ENCODE assay signal across 18 cellular contexts in genomic region chr2:40466926-40467325, GRCh38.
"Had no signal": no experiment of that assay in that cellular context is flagged by ENCODE, and none has a peak within 500 bp of the region (broad histone marks: within the 10 kb centered on the region; RNA-seq: fewer than 3 reads in every experiment).

No MANE protein-coding gene starts in this region.

- H3K27me3 ChIP-seq: ascending aorta, heart right ventricle, spleen had no signal

- H3K36me3 ChIP-seq: ascending aorta, left ventricle myocardium inferior, spleen had no signal

- H3K9me3 ChIP-seq: ascending aorta, heart right ventricle, left ventricle myocardium inferior, spleen had no signal

- H3K27me3 Mint-ChIP-seq: stimulated activated naive B cell treated with anti-CD40 and anti-IgM and Interleukin-4, amounts not matched to agents 10 μg/mL and 1 μg/mL and 100 μg/mL, for 72 hours had no signal

- H3K4me3 Mint-ChIP-seq: activated naive CD4-positive, alpha-beta T cell treated with anti-CD3 and anti-CD28 coated beads, Interleukin-2, amount 50 U/mL, for 24 hours; immature natural killer cell; nephron progenitor cell; stimulated activated naive B cell treated with anti-CD40 and anti-IgM and Interleukin-4, amounts not matched to agents 10 μg/mL and 1 μg/mL and 100 μg/mL, for 72 hours had no signal

- H3K4me1 Mint-ChIP-seq: activated naive CD4-positive, alpha-beta T cell treated with anti-CD3 and anti-CD28 coated beads, Interleukin-2, amount 50 U/mL, for 24 hours; immature natural killer cell had no signal

- H3K27ac ChIP-seq: ascending aorta, coronary artery, heart right ventricle, left ventricle myocardium inferior, spleen, VCaP had no signal

- H3K4me1 ChIP-seq: ascending aorta had no signal

- ATAC-seq: heart right ventricle; stimulated activated naive B cell treated with anti-CD40 and anti-IgM and Interleukin-4, amounts not matched to agents 10 μg/mL and 1 μg/mL and 100 μg/mL, for 72 hours had no signal

- H3K9me3 Mint-ChIP-seq: activated naive CD4-positive, alpha-beta T cell treated with anti-CD3 and anti-CD28 coated beads, Interleukin-2, amount 50 U/mL, for 24 hours; nephron progenitor cell; stimulated activated naive B cell treated with anti-CD40 and anti-IgM and Interleukin-4, amounts not matched to agents 10 μg/mL and 1 μg/mL and 100 μg/mL, for 72 hours had no signal

- H3K36me3 Mint-ChIP-seq: activated naive CD4-positive, alpha-beta T cell treated with anti-CD3 and anti-CD28 coated beads, Interleukin-2, amount 50 U/mL, for 24 hours; immature natural killer cell; stimulated activated naive B cell treated with anti-CD40 and anti-IgM and Interleukin-4, amounts not matched to agents 10 μg/mL and 1 μg/mL and 100 μg/mL, for 72 hours had no signal

- H3K27ac Mint-ChIP-seq: activated naive CD4-positive, alpha-beta T cell treated with anti-CD3 and anti-CD28 coated beads, Interleukin-2, amount 50 U/mL, for 24 hours; immature natural killer cell; nephron progenitor cell; stimulated activated naive B cell treated with anti-CD40 and anti-IgM and Interleukin-4, amounts not matched to agents 10 μg/mL and 1 μg/mL and 100 μg/mL, for 72 hours had no signal

- H3K4me3 ChIP-seq: ascending aorta, coronary artery, heart right ventricle, left ventricle myocardium inferior, spleen had no signal

- DNase-seq: activated CD4-positive, alpha-beta T cell treated with anti-CD3 and anti-CD28 coated beads, Interleukin-2, amount 50 U/mL, for 48 hours; activated gamma-delta T cell; heart right ventricle; immature natural killer cell; kidney glomerular epithelial cell; left ventricle myocardium inferior; mammary epithelial cell; midbrain; nephron progenitor cell; occipital lobe; posterior cingulate gyrus; spleen; stimulated activated CD4-positive, alpha-beta T cell treated with anti-CD3 and anti-CD28 coated beads, Interleukin-4, amount 100 ng/mL, for 4 hours; stimulated activated naive B cell treated with anti-CD40 and anti-IgM and Interleukin-4, amounts not matched to agents 10 μg/mL and 1 μg/mL and 100 μg/mL, for 72 hours had no signal
